Comparison of ENCODE assay signal across 22 cellular contexts in genomic region chr1:64327119-64327518, GRCh38.
"Had no signal": no experiment of that assay in that cellular context is flagged by ENCODE, and none has a peak within 500 bp of the region (broad histone marks: within the 10 kb centered on the region; RNA-seq: fewer than 3 reads in every experiment).

No MANE protein-coding gene starts in this region.

- H3K27me3 ChIP-seq: pancreas, spleen, suprapubic skin, upper lobe of right lung had no signal

- H3K9me3 ChIP-seq: pancreas, psoas muscle, spleen, suprapubic skin, thoracic aorta, tibial artery, upper lobe of right lung had no signal

- ATAC-seq: left lobe of liver; naive thymus-derived CD8-positive, alpha-beta T cell; pancreas; psoas muscle; sciatic nerve; stimulated activated effector memory CD8-positive, alpha-beta T cell treated with anti-CD3 and anti-CD28 coated beads, Interleukin-12 subunit alpha, Interleukin-12 subunit beta, amount 100 ng/mL, for 72 hours; upper lobe of right lung had no signal

- H3K27ac ChIP-seq: pancreas, psoas muscle, skin epidermis, spleen, suprapubic skin, thoracic aorta, tibial artery, upper lobe of right lung had no signal

- H3K4me3 ChIP-seq: lung, pancreas, psoas muscle, skin epidermis, spleen, suprapubic skin, thoracic aorta, tibial artery, upper lobe of right lung had no signal

- DNase-seq: hippocampal formation; kidney glomerular epithelial cell; left cardiac atrium; mesenchymal stem cell; naive thymus-derived CD8-positive, alpha-beta T cell; nucleus accumbens; pancreas; posterior cingulate gyrus; psoas muscle; spleen; stimulated activated CD4-positive, alpha-beta T cell treated with anti-CD3 and anti-CD28 coated beads, Interleukin-4, amount 100 ng/mL, for 24 hours; stimulated activated naive CD4-positive, alpha-beta T cell; tibial artery; trophoblast cell; upper lobe of right lung had no signal

- H3K36me3 ChIP-seq: pancreas, spleen, suprapubic skin, thoracic aorta, tibial artery, upper lobe of right lung had no signal

- H3K4me1 ChIP-seq: pancreas, psoas muscle, spleen, suprapubic skin, tibial artery, upper lobe of right lung had no signal
